8 cellular contexts compared by ENCODE assay signal in the genomic region with DNA sequence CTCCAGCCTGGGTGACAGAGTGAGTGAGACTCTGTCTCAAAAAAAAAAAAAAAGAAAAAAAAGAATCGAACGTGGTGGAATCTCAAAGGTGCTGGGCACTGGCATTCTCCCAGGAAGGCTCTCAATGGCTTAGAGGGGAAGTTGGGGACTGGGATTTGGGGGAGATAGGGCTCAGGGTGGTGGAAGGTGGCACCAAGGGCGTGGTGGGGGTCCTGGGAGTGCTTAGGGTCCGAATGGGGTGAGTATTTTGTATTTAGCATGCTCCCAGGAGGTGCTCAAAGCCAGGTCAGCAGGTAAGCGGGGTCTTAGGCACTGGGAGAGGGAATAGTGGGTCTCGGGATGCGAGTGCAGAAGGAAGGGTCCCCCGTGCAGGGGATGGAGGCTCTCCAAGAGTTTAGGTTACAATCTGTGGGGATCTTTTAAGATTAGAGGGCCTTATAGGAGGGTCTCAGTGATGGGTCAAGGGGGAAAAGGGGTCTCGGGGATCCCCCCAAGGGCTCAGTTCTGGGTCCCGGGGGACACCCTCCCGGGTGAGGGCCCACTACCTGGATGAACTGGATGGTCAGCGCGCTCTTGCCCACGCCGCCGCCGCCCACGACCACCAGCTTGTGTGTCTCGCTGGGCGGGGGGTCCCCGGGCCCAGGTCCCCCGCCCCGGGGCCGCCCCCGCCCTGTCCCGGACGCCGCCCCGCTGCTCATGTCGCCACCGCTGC.
DNase-seq lines count a peak whose midpoint lies in the region; ATAC-seq and TF ChIP-seq lines count a peak whose summit lies in the region.

No MANE protein-coding gene starts in this region.

- H3K27me3 ChIP-seq in iPS-20b (ENCODE audit: insufficient read depth, low read length): peaks cover 12% of the 10 kb centered on the region

- no peaks in the 10 kb centered on the region for H3K9me3 Mint-ChIP-seq in activated naive CD4-positive, alpha-beta T cell treated with anti-CD3 and anti-CD28 coated beads, Interleukin-2, amount 10 ng/mL, durations not matched to agents 7 days and 5 days
- H3K9me3 Mint-ChIP-seq in stimulated activated naive CD8-positive, alpha-beta T cell treated with anti-CD3 and anti-CD28 coated beads, Interleukin-15, amount 100 ng/mL, for 72 hours: no peaks in the 10 kb centered on the region

- H3K4me1 ChIP-seq in iPS-20b (ENCODE audit: insufficient read depth, low read length): peaks cover 17% of the 10 kb centered on the region

- peak overlapping the region; percentile 47; the same call in 1 of the 2 replicates for H3K9ac ChIP-seq in iPS-20b (ENCODE audit: low read depth, low read length)

- no peak for ATAC-seq in stimulated activated naive CD8-positive, alpha-beta T cell treated with anti-CD3 and anti-CD28 coated beads, Interleukin-15, amount 100 ng/mL, for 72 hours

- H3K27ac Mint-ChIP-seq in activated naive CD4-positive, alpha-beta T cell treated with anti-CD3 and anti-CD28 coated beads, Interleukin-2, amount 10 ng/mL, durations not matched to agents 7 days and 5 days: peak overlapping the region; percentile 60
- H3K27ac Mint-ChIP-seq in stimulated activated naive CD8-positive, alpha-beta T cell treated with anti-CD3 and anti-CD28 coated beads, Interleukin-15, amount 100 ng/mL, for 72 hours: no peak overlapping the region

- H3K36me3 Mint-ChIP-seq in activated naive CD4-positive, alpha-beta T cell treated with anti-CD3 and anti-CD28 coated beads, Interleukin-2, amount 10 ng/mL, durations not matched to agents 7 days and 5 days: peaks cover 1% of the 10 kb centered on the region

- CTCF ChIA-PET in activated naive CD4-positive, alpha-beta T cell treated with anti-CD3 and anti-CD28 coated beads, Interleukin-2, amount 10 ng/mL, durations not matched to agents 7 days and 5 days (lab: Charles Lee): interaction anchor here (1.1 to 2.7 kb wide), 4 partner anchors 33 to 70 kb away, joined by 4 to 10 read pairs (median 6); partner anchors contain the start of gene PRMT1
- CTCF ChIA-PET in HEK293T (lab: Yijun Ruan, JAX): interaction anchor here (1.0 to 2.0 kb wide), 4 partner anchors 33 to 70 kb away, joined by 3 to 8 read pairs (median 6); partner anchors contain the start of gene PRMT1

- no peaks in the 10 kb centered on the region for H3K36me3 ChIP-seq in iPS-20b (ENCODE audit: insufficient read depth, low read depth, low read length)

- H3K27ac ChIP-seq in iPS-20b (ENCODE audit: low read length): no peak overlapping the region

- peaks cover 25% of the 10 kb centered on the region for H3K27me3 Mint-ChIP-seq in activated naive CD4-positive, alpha-beta T cell treated with anti-CD3 and anti-CD28 coated beads, Interleukin-2, amount 10 ng/mL, durations not matched to agents 7 days and 5 days
- peaks cover 12% of the 10 kb centered on the region for H3K27me3 Mint-ChIP-seq in stimulated activated naive CD8-positive, alpha-beta T cell treated with anti-CD3 and anti-CD28 coated beads, Interleukin-15, amount 100 ng/mL, for 72 hours

- H3K4me1 Mint-ChIP-seq in activated naive CD4-positive, alpha-beta T cell treated with anti-CD3 and anti-CD28 coated beads, Interleukin-2, amount 10 ng/mL, durations not matched to agents 7 days and 5 days: peaks cover 63% of the 10 kb centered on the region
- peaks cover 47% of the 10 kb centered on the region for H3K4me1 Mint-ChIP-seq in stimulated activated naive CD8-positive, alpha-beta T cell treated with anti-CD3 and anti-CD28 coated beads, Interleukin-15, amount 100 ng/mL, for 72 hours

- peak overlapping the region; percentile 66 for H3K4me3 ChIP-seq in iPS-20b (ENCODE audit: low read length)

- peak overlapping the region; percentile 87 for H3K4me3 Mint-ChIP-seq in activated naive CD4-positive, alpha-beta T cell treated with anti-CD3 and anti-CD28 coated beads, Interleukin-2, amount 10 ng/mL, durations not matched to agents 7 days and 5 days
- H3K4me3 Mint-ChIP-seq in stimulated activated naive CD8-positive, alpha-beta T cell treated with anti-CD3 and anti-CD28 coated beads, Interleukin-15, amount 100 ng/mL, for 72 hours: peak overlapping the region; percentile 96 to 98

- DNase-seq in DMS79 treated with DMSO at 0.1 percent for 48 hours (lab: John Stamatoyannopoulos, UW) (peak; percentile 7), DMS79 (lab: John Stamatoyannopoulos, UW) (no peak), NCI-H345 (lab: John Stamatoyannopoulos, UW) (no peak), HEK293T (ENCODE audit: extremely low spot score) (no peak)
- no peak for DNase-seq in activated naive CD4-positive, alpha-beta T cell treated with anti-CD3 and anti-CD28 coated beads, Interleukin-2, amount 10 ng/mL, durations not matched to agents 7 days and 5 days
- DNase-seq in stimulated activated naive CD8-positive, alpha-beta T cell treated with anti-CD3 and anti-CD28 coated beads, Interleukin-15, amount 100 ng/mL, for 72 hours: no peak
- no peak for DNase-seq in stimulated activated CD4-positive, alpha-beta T cell treated with anti-CD3 and anti-CD28 coated beads, Interleukin-2, amount 100 ng/mL, for 24 hours

- no peaks in the 10 kb centered on the region for H3K9me3 ChIP-seq in iPS-20b (ENCODE audit: insufficient read depth, low read depth, low read length)

- POLR2A ChIA-PET in HEK293T (lab: Yijun Ruan, JAX): interaction anchor here (0.8 to 3.1 kb wide), 19 partner anchors 10 to 226 kb away, joined by 3 to 61 read pairs (median 5); partner anchors contain the start of genes BCL2L12, IRF3, NOSIP and PRMT1

TF ChIP-seq in HEK293T, 16 proteins besides CTCF, POLR2A, EP300 and RAD21:
- TF ChIP-seq ELF4 (IDR thresholded peaks at IDR 0.05) (no peak), FOXM1 (IDR thresholded peaks at IDR 0.05; ENCODE audit: borderline replicate concordance) (no peak), LEF1 (IDR thresholded peaks at IDR 0.05; ENCODE audit: borderline replicate concordance) (no peak), SP1 (IDR thresholded peaks at IDR 0.05) (no peak)
